In genomic region chr5:93868851-93869250, GRCh38 we compare ENCODE assay signal across 7 cellular contexts.
"Had no signal": no experiment of that assay in that cellular context is flagged by ENCODE, and none has a peak within 500 bp of the region (broad histone marks: within the 10 kb centered on the region; RNA-seq: fewer than 3 reads in every experiment).

No MANE protein-coding gene starts in this region.

- FAIRE-seq: G401.6, GM12878, GM12891, GM12892, GM18507 had no signal

- ATAC-seq: GM12878 had no signal

- H3K4me3 ChIP-seq: GM12878 had no signal

- DNase-seq: GDM1, GF-D8 had no signal
